8 cellular contexts compared by ENCODE assay signal in genomic region chr14:106845286-106846087, GRCh38.
DNase-seq lines count a peak whose midpoint lies in the region; ATAC-seq and TF ChIP-seq lines count a peak whose summit lies in the region.

No MANE protein-coding gene starts in this region.

- no peak overlapping the region for H3K4me3 ChIP-seq in lower leg skin (ENCODE audit: low read depth, poor library complexity, severe bottlenecking)

- DNase-seq in NCI-H1436 (lab: John Stamatoyannopoulos, UW) = peak; percentile 61
- DNase-seq in NCI-H1436 treated with DMSO at 0.1 percent for 48 hours (lab: John Stamatoyannopoulos, UW) = no peak
- peak; percentile 15 for DNase-seq in central memory CD4-positive, alpha-beta T cell
- DNase-seq in sciatic nerve (ENCODE audit: low spot score) = no peak
- DNase-seq in lower leg skin (ENCODE audit: low spot score in 2 of 2) = no peak

- WGBS in lower leg skin, 2 donors = 53 to 67% methylated on average over 16 to 17 of the region's 17 CpGs

- TF ChIP-seq CTCF in lower leg skin (IDR thresholded peaks at IDR 0.05) = no peak

- intact Hi-C loops in sciatic nerve (cut with DNase I) = no loop called here
- intact Hi-C loops in lower leg skin (cut with DNase I; ENCODE audit: low total_unique reads) = no loop called here

- peak; percentile 53 for ATAC-seq in HG03342 (IDR thresholded peaks at IDR 0.05; ENCODE audit: unreplicated experiment)
- ATAC-seq in SK-N-SH treated with all-trans-retinoic acid at 6 μM for 48 hours = peak; percentile 52
- ATAC-seq in sciatic nerve = peak; percentile 16
- ATAC-seq in HG02623 (IDR thresholded peaks at IDR 0.05; ENCODE audit: unreplicated experiment) = no peak

- TF ChIP-seq POLR2A in lower leg skin (IDR thresholded peaks at IDR 0.05) = no peak

TF ChIP-seq in SK-N-SH treated with all-trans-retinoic acid at 6 μM for 48 hours, 23 proteins besides CTCF, POLR2A, EP300 and RAD21:
- TF ChIP-seq SNAI2 (CRISPR knock-in tag; IDR thresholded peaks at IDR 0.05) (no peak), ZNF8 (CRISPR knock-in tag; IDR thresholded peaks at IDR 0.05) (no peak), ARNTL (CRISPR knock-in tag; IDR thresholded peaks at IDR 0.05; ENCODE audit: borderline replicate concordance, low read depth) (no peak), ZFP30 (CRISPR knock-in tag; IDR thresholded peaks at IDR 0.05) (no peak), RARB (CRISPR knock-in tag; IDR thresholded peaks at IDR 0.05) (no peak), CREB5 (CRISPR knock-in tag; IDR thresholded peaks at IDR 0.05; ENCODE audit: low read depth) (no peak), ISL1 (CRISPR knock-in tag; IDR thresholded peaks at IDR 0.05) (no peak), ZNF70 (CRISPR knock-in tag; IDR thresholded peaks at IDR 0.05) (no peak), ZNF565 (CRISPR knock-in tag; conservative IDR thresholded peaks at IDR 0.05; ENCODE audit: low read depth) (no peak)

Comparison
In these comparisons a context has a peak if more than half of its experiments do, and no peak if none do; other contexts are left out.
1. DNase-seq: peak in NCI-H1436 (single experiment) and central memory CD4-positive, alpha-beta T cell (single experiment); none in NCI-H1436 treated with DMSO at 0.1 percent for 48 hours (single experiment), sciatic nerve (single experiment) and lower leg skin (0 of 2).